ENCODE assay signal across 9 cellular contexts in genomic region chr7:101060992-101061391, GRCh38. TPM values are rescaled to one million over a fixed set of nuclear protein-coding genes. Genes with fewer than 3 reads are reported as not detected.
"Had no signal": no experiment of that assay in that cellular context is flagged by ENCODE, and none has a peak within 500 bp of the region (broad histone marks: within the 10 kb centered on the region; RNA-seq: fewer than 3 reads in every experiment).

No MANE protein-coding gene starts in this region.

- H3K4me2 ChIP-seq: KMS-11 had no signal

- H3K9ac ChIP-seq: KMS-11 had no signal

- H3K9me3 Mint-ChIP-seq: IgD-negative memory B cell had no signal

- H3K36me3 Mint-ChIP-seq: IgD-negative memory B cell had no signal

- H3K4me1 Mint-ChIP-seq: IgD-negative memory B cell had no signal

- H3K4me3 Mint-ChIP-seq: IgD-negative memory B cell had no signal

- DNase-seq: IMR-90, KBM-7, KG1 had no signal

- FAIRE-seq: HepG2, HTR-8/SVneo had no signal

- ATAC-seq: HepG2 had no signal

- H3K27ac Mint-ChIP-seq: IgD-negative memory B cell had no signal

- H3K27ac ChIP-seq: HL-60, KMS-11 had no signal

RNA-seq across cellular contexts. Expression of gene MUC17, which starts 41.1 kb away (rescaled TPM):
- total RNA-seq: HepG2, HT1080, IMR-90 had no signal
- polyA plus RNA-seq: HepG2, IgD-negative memory B cell had no signal
